Comparison of ENCODE assay signal across 1 cellular context in the genomic region with DNA sequence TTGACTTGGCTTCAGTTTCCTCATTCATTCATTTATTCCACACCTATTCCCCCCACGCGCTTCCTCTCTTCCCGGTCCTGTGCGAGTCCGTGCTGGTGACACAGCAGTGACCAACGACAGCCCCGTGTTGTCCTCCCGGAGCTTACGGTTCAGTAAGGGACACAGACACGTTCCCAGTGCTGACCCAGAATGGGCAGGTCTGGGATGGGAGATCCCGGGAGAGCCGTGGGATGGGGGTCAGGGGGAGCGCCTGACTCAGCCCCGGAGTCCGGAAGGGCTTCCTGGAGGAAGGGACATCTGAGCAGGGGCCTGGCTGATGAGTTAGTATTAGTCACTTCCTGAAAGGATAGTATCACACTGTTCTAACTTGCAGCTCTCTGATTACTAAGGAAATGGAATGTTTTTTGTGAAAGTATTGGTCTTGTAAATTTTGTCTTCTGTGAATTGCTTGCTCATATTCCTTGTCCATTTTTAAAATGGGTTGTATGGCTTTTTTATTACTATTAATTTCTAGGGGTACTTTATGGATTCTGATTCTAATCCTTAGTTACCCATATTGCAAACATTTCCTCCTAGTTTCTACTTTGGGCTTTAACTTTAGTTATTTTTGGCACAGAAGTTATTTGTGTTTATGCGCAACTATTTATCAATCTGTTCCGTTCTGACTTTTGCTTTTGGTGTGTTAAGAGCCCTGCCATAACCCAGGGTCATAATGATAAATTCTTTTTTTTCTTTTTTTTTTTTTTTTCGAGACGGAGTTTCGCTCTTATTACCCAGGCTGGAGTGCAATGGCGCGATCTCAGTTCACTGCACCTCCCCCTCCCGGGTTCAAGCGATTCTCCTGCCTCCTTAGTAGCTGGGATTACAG.
TF ChIP-seq lines count a peak whose summit lies in the region.

No MANE protein-coding gene starts in this region.

TF ChIP-seq in HEK293, 187 proteins besides CTCF, POLR2A, EP300 and RAD21 (continued from another document):
- TF ChIP-seq BCL11A (tag by site-specific recombination; IDR thresholded peaks at IDR 0.05; ENCODE audit: low read depth) = peak; percentile 45; the same call in 1 of the 2 replicates
- no peak for TF ChIP-seq MYNN (tag by site-specific recombination; IDR thresholded peaks at IDR 0.05; ENCODE audit: borderline replicate concordance)
- TF ChIP-seq ZNF121 (tag by site-specific recombination; IDR thresholded peaks at IDR 0.05) = 0 out of 2 replicates have a peak, but pooled peaks have one; percentile 30
- TF ChIP-seq REPIN1 (tag by site-specific recombination; IDR thresholded peaks at IDR 0.05; ENCODE audit: low read depth) = no peak
- TF ChIP-seq KLF8 (tag by site-specific recombination; IDR thresholded peaks at IDR 0.05) = peak; percentile 6
- no peak for TF ChIP-seq ATF2 (tag by site-specific recombination; IDR thresholded peaks at IDR 0.05; ENCODE audit: low read depth)
- TF ChIP-seq ZNF221 (tag by site-specific recombination; IDR thresholded peaks at IDR 0.05; ENCODE audit: borderline replicate concordance) = no peak
- 0 out of 2 replicates have a peak, but pooled peaks have one; percentile 4 for TF ChIP-seq ZNF239 (tag by site-specific recombination; IDR thresholded peaks at IDR 0.05)
- TF ChIP-seq FEZF1 (tag by site-specific recombination; IDR thresholded peaks at IDR 0.05) = no peak
- TF ChIP-seq IKZF3 (tag by site-specific recombination; IDR thresholded peaks at IDR 0.05) = peak; percentile 97
- TF ChIP-seq TRIM28 (IDR thresholded peaks at IDR 0.05; ENCODE audit: borderline replicate concordance, low read length) = no peak
- no peak; the same call in 1 of the 2 replicates for TF ChIP-seq ZNF843 (tag by site-specific recombination; IDR thresholded peaks at IDR 0.05)
- TF ChIP-seq, protein P1, sequence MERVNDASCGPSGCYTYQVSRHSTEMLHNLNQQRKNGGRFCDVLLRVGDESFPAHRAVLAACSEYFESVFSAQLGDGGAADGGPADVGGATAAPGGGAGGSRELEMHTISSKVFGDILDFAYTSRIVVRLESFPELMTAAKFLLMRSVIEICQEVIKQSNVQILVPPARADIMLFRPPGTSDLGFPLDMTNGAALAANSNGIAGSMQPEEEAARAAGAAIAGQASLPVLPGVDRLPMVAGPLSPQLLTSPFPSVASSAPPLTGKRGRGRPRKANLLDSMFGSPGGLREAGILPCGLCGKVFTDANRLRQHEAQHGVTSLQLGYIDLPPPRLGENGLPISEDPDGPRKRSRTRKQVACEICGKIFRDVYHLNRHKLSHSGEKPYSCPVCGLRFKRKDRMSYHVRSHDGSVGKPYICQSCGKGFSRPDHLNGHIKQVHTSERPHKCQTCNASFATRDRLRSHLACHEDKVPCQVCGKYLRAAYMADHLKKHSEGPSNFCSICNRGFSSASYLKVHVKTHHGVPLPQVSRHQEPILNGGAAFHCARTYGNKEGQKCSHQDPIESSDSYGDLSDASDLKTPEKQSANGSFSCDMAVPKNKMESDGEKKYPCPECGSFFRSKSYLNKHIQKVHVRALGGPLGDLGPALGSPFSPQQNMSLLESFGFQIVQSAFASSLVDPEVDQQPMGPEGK (tag by site-specific recombination; IDR thresholded peaks at IDR 0.05) = peak; percentile 71
- TF ChIP-seq, protein P2, sequence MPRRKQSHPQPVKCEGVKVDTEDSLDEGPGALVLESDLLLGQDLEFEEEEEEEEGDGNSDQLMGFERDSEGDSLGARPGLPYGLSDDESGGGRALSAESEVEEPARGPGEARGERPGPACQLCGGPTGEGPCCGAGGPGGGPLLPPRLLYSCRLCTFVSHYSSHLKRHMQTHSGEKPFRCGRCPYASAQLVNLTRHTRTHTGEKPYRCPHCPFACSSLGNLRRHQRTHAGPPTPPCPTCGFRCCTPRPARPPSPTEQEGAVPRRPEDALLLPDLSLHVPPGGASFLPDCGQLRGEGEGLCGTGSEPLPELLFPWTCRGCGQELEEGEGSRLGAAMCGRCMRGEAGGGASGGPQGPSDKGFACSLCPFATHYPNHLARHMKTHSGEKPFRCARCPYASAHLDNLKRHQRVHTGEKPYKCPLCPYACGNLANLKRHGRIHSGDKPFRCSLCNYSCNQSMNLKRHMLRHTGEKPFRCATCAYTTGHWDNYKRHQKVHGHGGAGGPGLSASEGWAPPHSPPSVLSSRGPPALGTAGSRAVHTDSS (tag by site-specific recombination; IDR thresholded peaks at IDR 0.05) = no peak
- TF ChIP-seq ZNF692 (tag by site-specific recombination; IDR thresholded peaks at IDR 0.05) = peak; percentile 12
- no peak for TF ChIP-seq ZNF558 (tag by site-specific recombination; IDR thresholded peaks at IDR 0.05)
- TF ChIP-seq ZNF23 (tag by site-specific recombination; IDR thresholded peaks at IDR 0.05; ENCODE audit: borderline replicate concordance) = peak; percentile 33; the same call in 1 of the 2 replicates
- TF ChIP-seq, protein P3, sequence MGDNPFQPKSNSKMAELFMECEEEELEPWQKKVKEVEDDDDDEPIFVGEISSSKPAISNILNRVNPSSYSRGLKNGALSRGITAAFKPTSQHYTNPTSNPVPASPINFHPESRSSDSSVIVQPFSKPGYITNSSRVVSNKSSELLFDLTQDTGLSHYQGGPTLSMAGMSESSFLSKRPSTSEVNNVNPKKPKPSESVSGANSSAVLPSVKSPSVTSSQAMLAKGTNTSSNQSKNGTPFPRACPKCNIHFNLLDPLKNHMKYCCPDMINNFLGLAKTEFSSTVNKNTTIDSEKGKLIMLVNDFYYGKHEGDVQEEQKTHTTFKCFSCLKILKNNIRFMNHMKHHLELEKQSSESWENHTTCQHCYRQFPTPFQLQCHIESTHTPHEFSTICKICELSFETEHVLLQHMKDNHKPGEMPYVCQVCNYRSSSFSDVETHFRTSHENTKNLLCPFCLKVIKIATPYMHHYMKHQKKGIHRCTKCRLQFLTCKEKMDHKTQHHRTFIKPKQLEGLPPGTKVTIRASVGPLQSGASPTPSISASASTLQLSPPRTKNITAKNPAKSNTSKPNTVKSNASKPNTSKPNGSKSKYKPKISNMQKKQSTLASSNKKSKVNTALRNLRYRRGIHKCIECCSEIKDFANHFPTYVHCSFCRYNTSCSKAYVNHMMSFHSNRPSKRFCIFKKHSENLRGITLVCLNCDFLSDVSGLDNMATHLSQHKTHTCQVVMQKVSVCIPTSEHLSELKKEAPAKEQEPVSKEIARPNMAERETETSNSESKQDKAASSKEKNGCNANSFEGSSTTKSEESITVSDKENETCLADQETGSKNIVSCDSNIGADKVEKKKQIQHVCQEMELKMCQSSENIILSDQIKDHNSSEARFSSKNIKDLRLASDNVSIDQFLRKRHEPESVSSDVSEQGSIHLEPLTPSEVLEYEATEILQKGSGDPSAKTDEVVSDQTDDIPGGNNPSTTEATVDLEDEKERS (tag by site-specific recombination; IDR thresholded peaks at IDR 0.05) = 0 out of 2 replicates have a peak, but pooled peaks have one; percentile 56
- TF ChIP-seq ZBTB26 (tag by site-specific recombination; optimal IDR thresholded peaks at IDR 0.05) = peak; percentile 25
- no peak for TF ChIP-seq HOXC10 (CRISPR knock-in tag; IDR thresholded peaks at IDR 0.05)
- TF ChIP-seq ZNF660 (tag by site-specific recombination; IDR thresholded peaks at IDR 0.05) = 0 out of 2 replicates have a peak, but pooled peaks have one; percentile 63
